1 cellular context compared by ENCODE assay signal in genomic region chr3:1439395-1439794, GRCh38.
TF ChIP-seq lines count a peak whose summit lies in the region.

No MANE protein-coding gene starts in this region.

TF ChIP-seq in GM23338, 12 proteins besides CTCF, POLR2A, EP300 and RAD21 (continued from another document):
- TF ChIP-seq, protein P1, sequence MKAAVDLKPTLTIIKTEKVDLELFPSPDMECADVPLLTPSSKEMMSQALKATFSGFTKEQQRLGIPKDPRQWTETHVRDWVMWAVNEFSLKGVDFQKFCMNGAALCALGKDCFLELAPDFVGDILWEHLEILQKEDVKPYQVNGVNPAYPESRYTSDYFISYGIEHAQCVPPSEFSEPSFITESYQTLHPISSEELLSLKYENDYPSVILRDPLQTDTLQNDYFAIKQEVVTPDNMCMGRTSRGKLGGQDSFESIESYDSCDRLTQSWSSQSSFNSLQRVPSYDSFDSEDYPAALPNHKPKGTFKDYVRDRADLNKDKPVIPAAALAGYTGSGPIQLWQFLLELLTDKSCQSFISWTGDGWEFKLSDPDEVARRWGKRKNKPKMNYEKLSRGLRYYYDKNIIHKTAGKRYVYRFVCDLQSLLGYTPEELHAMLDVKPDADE (IDR thresholded peaks at IDR 0.05), result no peak
- TF ChIP-seq JUNB (IDR thresholded peaks at IDR 0.05; ENCODE audit: unreplicated experiment) (no peak), CREB1 (CRISPR knock-in tag; IDR thresholded peaks at IDR 0.05; ENCODE audit: low read depth) (no peak), STAT1 (IDR thresholded peaks at IDR 0.05; ENCODE audit: unreplicated experiment) (no peak), NANOG (IDR thresholded peaks at IDR 0.05; ENCODE audit: borderline replicate concordance) (no peak)
